In genomic region chr3:147348976-147349375, GRCh38 we compare ENCODE assay signal across 38 cellular contexts. TPM values are rescaled to one million over a fixed set of nuclear protein-coding genes. Genes with fewer than 3 reads are reported as not detected.
"Had no signal": no experiment of that assay in that cellular context is flagged by ENCODE, and none has a peak within 500 bp of the region (broad histone marks: within the 10 kb centered on the region; RNA-seq: fewer than 3 reads in every experiment).

No MANE protein-coding gene starts in this region.

- H3K27me3 ChIP-seq: MG63 had no signal

- H3K4me3 ChIP-seq: MG63 had no signal

- H3K36me3 ChIP-seq: MG63 had no signal

- H3K27ac ChIP-seq: KMS-11 had no signal

- DNase-seq: Karpas-422, Kasumi-1, MG63, MM.1S, MV-4-11, NCI-H1048, NCI-H1092, NCI-H1092 treated with DMSO at 0.1 percent for 48 hours, NCI-H1105, NCI-H1105 treated with DMSO at 0.1 percent for 48 hours, NCI-H1417, NCI-H1417 treated with DMSO at 0.1 percent for 48 hours, NCI-H1436, NCI-H1436 treated with DMSO at 0.1 percent for 48 hours, NCI-H146, NCI-H1694, NCI-H1694 treated with DMSO at 0.1 percent for 48 hours, NCI-H187, NCI-H187 treated with DMSO at 0.1 percent for 48 hours, NCI-H1930, NCI-H2029, NCI-H2029 treated with DMSO at 0.1 percent for 48 hours, NCI-H2081, NCI-H2081 treated with DMSO at 0.1 percent for 48 hours, NCI-H2107, NCI-H2171, NCI-H2171 treated with DMSO at 0.1 percent for 48 hours, NCI-H2227 treated with DMSO at 0.1 percent for 48 hours, NCI-H226, NCI-H345, NCI-H446, NCI-H446 treated with DMSO at 0.1 percent for 48 hours, NCI-H510A, NCI-H510A treated with DMSO at 0.1 percent for 48 hours, NCI-H524 had no signal

- H3K9me3 ChIP-seq: MG63 had no signal

RNA-seq across cellular contexts. Expression of gene ZIC4, which starts 57.4 kb away (rescaled TPM):
- total RNA-seq: M059J, NCI-H460 had no signal
